8 cellular contexts compared by ENCODE assay signal in genomic region chr3:23712656-23713559, GRCh38.
A peak's percentile ranks its signal among the peaks of the same experiment; 100 is the strongest.
DNase-seq lines count a peak whose midpoint lies in the region; ATAC-seq and TF ChIP-seq lines count a peak whose summit lies in the region.

No MANE protein-coding gene starts in this region.

- TF ChIP-seq CTCF in right atrium auricular region (IDR thresholded peaks at IDR 0.05) (peak in 1 of 2 donors; percentile 41), prostate gland (IDR thresholded peaks at IDR 0.05) (no peak)

- DNase-seq in HK-2 (ENCODE audit: unreplicated experiment): peak; percentile 42
- DNase-seq in T1000 (lab: John Stamatoyannopoulos, UW): peak; percentile 67
- peak; percentile 77 for DNase-seq in right atrium auricular region (ENCODE audit: low spot score)
- DNase-seq in prostate gland (ENCODE audit: low spot score): no peak

- peak overlapping the region; percentile 18 to 39 for H3K27ac ChIP-seq in right atrium auricular region
- no peak overlapping the region for H3K27ac ChIP-seq in skeletal muscle tissue (ENCODE audit: low read depth, low read length)
- H3K27ac ChIP-seq in prostate gland: no peak overlapping the region

- no peaks in the 10 kb centered on the region for H3K27me3 ChIP-seq in right atrium auricular region
- no peaks in the 10 kb centered on the region for H3K27me3 ChIP-seq in skeletal muscle tissue (ENCODE audit: control insufficient read depth in 3 of 3, insufficient read depth in 3 of 3, low read length in 3 of 3)
- H3K27me3 ChIP-seq in prostate gland (replicated peaks; ENCODE audit: insufficient read depth): no peaks in the 10 kb centered on the region

- 28% methylated on average over 9 of the region's 9 CpGs for WGBS in prostate gland

- intact Hi-C loops in prostate gland (cut with DNase I): no loop called here

- ATAC-seq in GM19395 (IDR thresholded peaks at IDR 0.05; ENCODE audit: unreplicated experiment): no peak
- no peak for ATAC-seq in GM19452 (IDR thresholded peaks at IDR 0.05; ENCODE audit: unreplicated experiment)
- no peak for ATAC-seq in HG03521 (IDR thresholded peaks at IDR 0.05; ENCODE audit: unreplicated experiment)

- H3K36me3 ChIP-seq in right atrium auricular region: no peaks in the 10 kb centered on the region
- no peaks in the 10 kb centered on the region for H3K36me3 ChIP-seq in skeletal muscle tissue (ENCODE audit: control insufficient read depth in 3 of 3, insufficient read depth in 3 of 3, low read length in 3 of 3)
- H3K36me3 ChIP-seq in prostate gland: no peaks in the 10 kb centered on the region

- H3K4me1 ChIP-seq in right atrium auricular region (no peaks in the 10 kb centered on the region), skeletal muscle tissue (ENCODE audit: control insufficient read depth in 3 of 3, insufficient read depth in 3 of 3, low read length in 3 of 3) (peaks cover 14 to 23% (median 15%) of the 10 kb centered on the region in 3 donors), prostate gland (replicated peaks) (no peaks in the 10 kb centered on the region)

- peak overlapping the region in 1 of 2 donors; percentile 5 for H3K4me3 ChIP-seq in right atrium auricular region
- H3K4me3 ChIP-seq in skeletal muscle tissue (ENCODE audit: low read length in 3 of 3): peak overlapping the region; percentile 25 to 63 (median 30)
- no peak overlapping the region for H3K4me3 ChIP-seq in prostate gland

- H3K9me3 ChIP-seq in right atrium auricular region (no peaks in the 10 kb centered on the region), skeletal muscle tissue (ENCODE audit: control insufficient read depth in 3 of 3, low read length in 3 of 3) (no peaks in the 10 kb centered on the region), prostate gland (no peaks in the 10 kb centered on the region)

- TF ChIP-seq POLR2A in prostate gland (IDR thresholded peaks at IDR 0.05): no peak

- no peak overlapping the region for H3K9ac ChIP-seq in skeletal muscle tissue (ENCODE audit: low read depth in 1 of 3, low read length in 3 of 3)

Comparison
In these comparisons a context has a peak if more than half of its experiments do, and no peak if none do; other contexts are left out.
1. H3K27ac ChIP-seq: peak in right atrium auricular region (2 of 2); none in skeletal muscle tissue (single experiment) and prostate gland (0 of 2).
2. H3K4me3 ChIP-seq: peak in skeletal muscle tissue (3 of 3); none in prostate gland (0 of 2).